In the genomic region with DNA sequence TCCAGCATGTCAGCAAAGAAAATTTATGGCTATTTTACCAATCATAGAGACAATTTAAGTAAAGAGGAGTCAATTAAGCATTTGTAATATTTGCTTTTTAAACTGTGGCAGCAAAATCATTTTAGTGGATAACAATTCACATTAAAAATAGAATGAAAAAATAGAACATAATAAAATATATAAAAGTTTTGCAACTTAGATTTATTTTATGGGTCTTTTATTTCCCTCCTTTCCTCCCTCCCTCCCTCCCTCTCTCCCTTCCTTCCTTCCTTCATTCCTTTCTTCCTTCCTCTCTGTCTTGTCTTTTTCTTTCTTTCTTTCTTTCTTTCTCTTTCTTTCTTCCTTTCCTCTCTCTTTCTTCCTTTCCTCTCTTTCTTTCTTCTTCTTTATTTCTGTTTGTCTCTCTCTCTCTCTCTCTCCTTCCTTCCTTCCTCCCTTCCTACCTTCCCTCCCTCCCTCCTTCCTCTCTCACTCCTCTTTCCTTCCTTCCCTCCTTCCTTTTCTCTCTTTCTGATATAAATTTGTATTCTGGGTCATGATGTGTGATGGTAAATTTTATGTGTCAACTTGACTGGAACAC, we compare ENCODE assay signal across 1 cellular context.
A peak's percentile ranks its signal among the peaks of the same experiment; 100 is the strongest.
TF ChIP-seq lines count a peak whose summit lies in the region.

No MANE protein-coding gene starts in this region.

TF ChIP-seq in HepG2, 621 proteins besides CTCF, POLR2A, EP300 and RAD21:
- TF ChIP-seq, protein P1, sequence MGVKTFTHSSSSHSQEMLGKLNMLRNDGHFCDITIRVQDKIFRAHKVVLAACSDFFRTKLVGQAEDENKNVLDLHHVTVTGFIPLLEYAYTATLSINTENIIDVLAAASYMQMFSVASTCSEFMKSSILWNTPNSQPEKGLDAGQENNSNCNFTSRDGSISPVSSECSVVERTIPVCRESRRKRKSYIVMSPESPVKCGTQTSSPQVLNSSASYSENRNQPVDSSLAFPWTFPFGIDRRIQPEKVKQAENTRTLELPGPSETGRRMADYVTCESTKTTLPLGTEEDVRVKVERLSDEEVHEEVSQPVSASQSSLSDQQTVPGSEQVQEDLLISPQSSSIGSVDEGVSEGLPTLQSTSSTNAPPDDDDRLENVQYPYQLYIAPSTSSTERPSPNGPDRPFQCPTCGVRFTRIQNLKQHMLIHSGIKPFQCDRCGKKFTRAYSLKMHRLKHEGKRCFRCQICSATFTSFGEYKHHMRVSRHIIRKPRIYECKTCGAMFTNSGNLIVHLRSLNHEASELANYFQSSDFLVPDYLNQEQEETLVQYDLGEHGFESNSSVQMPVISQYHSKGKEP (CRISPR knock-in tag; IDR thresholded peaks at IDR 0.05): no peak
- TF ChIP-seq ATAD3A (CRISPR knock-in tag; IDR thresholded peaks at IDR 0.05) (no peak), SIX1 (CRISPR knock-in tag; IDR thresholded peaks at IDR 0.05; ENCODE audit: borderline replicate concordance) (no peak), HNRNPK (IDR thresholded peaks at IDR 0.05; ENCODE audit: low read depth, low read length, poor library complexity, severe bottlenecking) (peak; percentile 71), ARNT (IDR thresholded peaks at IDR 0.05) (no peak), TAF1 (CRISPR knock-in tag; IDR thresholded peaks at IDR 0.05) (no peak)
- TF ChIP-seq, protein P2, sequence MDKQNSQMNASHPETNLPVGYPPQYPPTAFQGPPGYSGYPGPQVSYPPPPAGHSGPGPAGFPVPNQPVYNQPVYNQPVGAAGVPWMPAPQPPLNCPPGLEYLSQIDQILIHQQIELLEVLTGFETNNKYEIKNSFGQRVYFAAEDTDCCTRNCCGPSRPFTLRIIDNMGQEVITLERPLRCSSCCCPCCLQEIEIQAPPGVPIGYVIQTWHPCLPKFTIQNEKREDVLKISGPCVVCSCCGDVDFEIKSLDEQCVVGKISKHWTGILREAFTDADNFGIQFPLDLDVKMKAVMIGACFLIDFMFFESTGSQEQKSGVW (CRISPR knock-in tag; IDR thresholded peaks at IDR 0.05; ENCODE audit: borderline replicate concordance): no peak
- TF ChIP-seq, protein P3, sequence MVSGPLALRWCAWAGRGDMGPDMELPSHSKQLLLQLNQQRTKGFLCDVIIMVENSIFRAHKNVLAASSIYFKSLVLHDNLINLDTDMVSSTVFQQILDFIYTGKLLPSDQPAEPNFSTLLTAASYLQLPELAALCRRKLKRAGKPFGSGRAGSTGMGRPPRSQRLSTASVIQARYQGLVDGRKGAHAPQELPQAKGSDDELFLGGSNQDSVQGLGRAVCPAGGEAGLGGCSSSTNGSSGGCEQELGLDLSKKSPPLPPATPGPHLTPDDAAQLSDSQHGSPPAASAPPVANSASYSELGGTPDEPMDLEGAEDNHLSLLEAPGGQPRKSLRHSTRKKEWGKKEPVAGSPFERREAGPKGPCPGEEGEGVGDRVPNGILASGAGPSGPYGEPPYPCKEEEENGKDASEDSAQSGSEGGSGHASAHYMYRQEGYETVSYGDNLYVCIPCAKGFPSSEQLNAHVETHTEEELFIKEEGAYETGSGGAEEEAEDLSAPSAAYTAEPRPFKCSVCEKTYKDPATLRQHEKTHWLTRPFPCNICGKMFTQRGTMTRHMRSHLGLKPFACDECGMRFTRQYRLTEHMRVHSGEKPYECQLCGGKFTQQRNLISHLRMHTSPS (CRISPR knock-in tag; IDR thresholded peaks at IDR 0.05; ENCODE audit: low read depth): no peak
TF ChIP-seq in HepG2: peak in this region for 1.
